10 cellular contexts compared by ENCODE assay signal in genomic region chr18:77061291-77061945, GRCh38.
DNase-seq lines count a peak whose midpoint lies in the region; ATAC-seq and TF ChIP-seq lines count a peak whose summit lies in the region.
"Had no signal": no experiment of that assay in that cellular context is flagged by ENCODE, and none has a peak within 500 bp of the region (broad histone marks: within the 10 kb centered on the region; RNA-seq: fewer than 3 reads in every experiment).

No MANE protein-coding gene starts in this region.

- H3K4me1 Mint-ChIP-seq in activated T-helper 2 cell treated with anti-CD3 and anti-CD28 coated beads, Interferon-gamma antibody, Interleukin-2, Interleukin-4, amounts not matched to agents 10 μg/mL and 5 μg/mL and 100 μg/mL, durations not matched to agents 14 hours and 24 hours and 36 hours (ENCODE audit: low read depth): peaks cover 83% of the 10 kb centered on the region

- TF ChIP-seq CTCF in heart right ventricle (IDR thresholded peaks at IDR 0.05) (no peak), lower lobe of right lung (IDR thresholded peaks at IDR 0.05) (no peak), foreskin fibroblast (IDR thresholded peaks at IDR 0.05; ENCODE audit: low read depth, low read length) (no peak)

- 83 to 92% methylated on average over 6 of the region's 6 CpGs for WGBS in heart right ventricle, 2 donors
- 82% methylated on average over 6 of the region's 6 CpGs for WGBS in right cardiac atrium

- H3K9me3 Mint-ChIP-seq in activated T-helper 2 cell treated with anti-CD3 and anti-CD28 coated beads, Interferon-gamma antibody, Interleukin-2, Interleukin-4, amounts not matched to agents 10 μg/mL and 5 μg/mL and 100 μg/mL, durations not matched to agents 14 hours and 24 hours and 36 hours: no peaks in the 10 kb centered on the region

- no peak for DNase-seq in heart right ventricle
- DNase-seq in right cardiac atrium: no peak
- DNase-seq in activated T-helper 2 cell treated with anti-CD3 and anti-CD28 coated beads, Interferon-gamma antibody, Interleukin-2, Interleukin-4, amounts not matched to agents 10 μg/mL and 5 μg/mL and 100 μg/mL, durations not matched to agents 14 hours and 24 hours and 36 hours (ENCODE audit: low spot score): no peak
- DNase-seq in lower lobe of right lung: no peak
- DNase-seq in ureter (ENCODE audit: low spot score): peak; percentile 35
- no peak for DNase-seq in NCI-H2227 (lab: John Stamatoyannopoulos, UW; ENCODE audit: unreplicated experiment)
- no peak for DNase-seq in pons (ENCODE audit: low spot score)
- DNase-seq in foreskin fibroblast: no peak
- DNase-seq: left colon had no signal

- peaks cover 0 to 20% (median 0%) of the 10 kb centered on the region in 9 donors for H3K36me3 ChIP-seq in heart right ventricle
- peaks cover 10% of the 10 kb centered on the region for H3K36me3 ChIP-seq in lower lobe of right lung

- H3K4me3 Mint-ChIP-seq in activated T-helper 2 cell treated with anti-CD3 and anti-CD28 coated beads, Interferon-gamma antibody, Interleukin-2, Interleukin-4, amounts not matched to agents 10 μg/mL and 5 μg/mL and 100 μg/mL, durations not matched to agents 14 hours and 24 hours and 36 hours (ENCODE audit: low read depth): peak overlapping the region; percentile 13

- H3K27ac Mint-ChIP-seq in activated T-helper 2 cell treated with anti-CD3 and anti-CD28 coated beads, Interferon-gamma antibody, Interleukin-2, Interleukin-4, amounts not matched to agents 10 μg/mL and 5 μg/mL and 100 μg/mL, durations not matched to agents 14 hours and 24 hours and 36 hours: peak overlapping the region; percentile 98

- H3K27me3 Mint-ChIP-seq in activated T-helper 2 cell treated with anti-CD3 and anti-CD28 coated beads, Interferon-gamma antibody, Interleukin-2, Interleukin-4, amounts not matched to agents 10 μg/mL and 5 μg/mL and 100 μg/mL, durations not matched to agents 14 hours and 24 hours and 36 hours (ENCODE audit: low read depth): no peaks in the 10 kb centered on the region

- H3K4me1 ChIP-seq in heart right ventricle (peaks cover 8 to 94% (median 40%) of the 10 kb centered on the region in 9 donors), right cardiac atrium (ENCODE audit: control insufficient read depth, insufficient read depth, low read length) (peaks cover 7% of the 10 kb centered on the region), lower lobe of right lung (peaks cover 85% of the 10 kb centered on the region)

- ATAC-seq in heart right ventricle (no peak), right cardiac atrium (no peak), lower lobe of right lung (no peak)
- ATAC-seq: left colon had no signal

- H3K36me3 Mint-ChIP-seq in activated T-helper 2 cell treated with anti-CD3 and anti-CD28 coated beads, Interferon-gamma antibody, Interleukin-2, Interleukin-4, amounts not matched to agents 10 μg/mL and 5 μg/mL and 100 μg/mL, durations not matched to agents 14 hours and 24 hours and 36 hours (ENCODE audit: low read depth): peaks cover 67% of the 10 kb centered on the region

- no peaks in the 10 kb centered on the region for H3K27me3 ChIP-seq in heart right ventricle
- H3K27me3 ChIP-seq in right cardiac atrium (ENCODE audit: control insufficient read depth, insufficient read depth): no peaks in the 10 kb centered on the region
- no peaks in the 10 kb centered on the region for H3K27me3 ChIP-seq in lower lobe of right lung (ENCODE audit: low read depth)

- intact Hi-C loops in heart right ventricle (cut with DNase I): loop anchor here in 1 of 10 donors (10.0 kb wide), 1 partner anchor 153 kb away; no protein-coding TSS in a partner anchor
- intact Hi-C loops in right cardiac atrium (cut with DNase I): loop anchor here in 1 of 4 donors (5.0 kb wide), 1 partner anchor 59 kb away; no protein-coding TSS in a partner anchor
- intact Hi-C loops in activated T-helper 2 cell treated with anti-CD3 and anti-CD28 coated beads, Interferon-gamma antibody, Interleukin-2, Interleukin-4, amounts not matched to agents 10 μg/mL and 5 μg/mL and 100 μg/mL, durations not matched to agents 14 hours and 24 hours and 36 hours (cut with micrococcal nuclease): loop anchor here (5.0 to 10.0 kb wide), 2 partner anchors 139 to 407 kb away; no protein-coding TSS in a partner anchor
- intact Hi-C loops in lower lobe of right lung (cut with DNase I): no loop called here

- no peak overlapping the region for H3K4me3 ChIP-seq in heart right ventricle
- H3K4me3 ChIP-seq in right cardiac atrium (ENCODE audit: low read length): no peak overlapping the region
- H3K4me3 ChIP-seq in lower lobe of right lung: no peak overlapping the region
- H3K4me3 ChIP-seq in foreskin fibroblast (ENCODE audit: low read depth in 1 of 2, low read length in 2 of 2): no peak overlapping the region

- H3K27ac ChIP-seq in heart right ventricle (peak overlapping the region in 7 of 10 donors; percentile 39 to 91 (median 57)), right cardiac atrium (ENCODE audit: low read length) (no peak overlapping the region), lower lobe of right lung (peak overlapping the region; percentile 81)
- H3K27ac ChIP-seq: C4-2B had no signal

- no peaks in the 10 kb centered on the region for H3K9me3 ChIP-seq in heart right ventricle
- no peaks in the 10 kb centered on the region for H3K9me3 ChIP-seq in right cardiac atrium (ENCODE audit: control insufficient read depth, low read length)
- no peaks in the 10 kb centered on the region for H3K9me3 ChIP-seq in lower lobe of right lung
